In the genomic region with DNA sequence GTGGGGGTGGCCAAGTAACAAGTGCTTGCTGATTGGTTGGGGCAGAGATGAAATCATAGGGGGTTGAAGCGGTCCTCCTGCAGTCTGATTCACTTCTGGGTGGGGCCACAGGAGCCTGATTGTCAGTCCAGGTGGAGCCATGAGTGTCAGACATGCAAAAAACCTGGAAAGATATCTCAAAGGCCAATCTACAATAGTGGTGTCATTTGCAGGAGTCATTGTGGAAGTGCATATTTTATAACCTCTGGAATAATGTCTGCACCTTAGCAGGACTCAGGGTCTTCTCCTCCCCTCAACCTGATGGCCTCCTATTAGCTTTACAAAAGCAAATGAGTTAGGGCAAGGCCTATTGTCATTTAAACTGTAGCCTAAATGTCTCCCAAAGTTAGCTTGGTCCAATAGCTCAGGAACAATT, we compare ENCODE assay signal across 20 cellular contexts.
DNase-seq lines count a peak whose midpoint lies in the region; ATAC-seq and TF ChIP-seq lines count a peak whose summit lies in the region.
"Had no signal": no experiment of that assay in that cellular context is flagged by ENCODE, and none has a peak within 500 bp of the region (broad histone marks: within the 10 kb centered on the region; RNA-seq: fewer than 3 reads in every experiment).

No MANE protein-coding gene starts in this region.

- H3K9me3 Mint-ChIP-seq in GM23338 (no peaks in the 10 kb centered on the region; the same call in 2 of the 3 replicates), WTC11 (peaks cover 18% of the 10 kb centered on the region), neural progenitor cell (peaks cover 4% of the 10 kb centered on the region)
- H3K9me3 Mint-ChIP-seq in CD8-positive, alpha-beta T cell, result no peaks in the 10 kb centered on the region

- no peaks in the 10 kb centered on the region for H3K9me3 ChIP-seq in neural progenitor cell (ENCODE audit: low read depth)
- no peaks in the 10 kb centered on the region for H3K9me3 ChIP-seq in CD8-positive, alpha-beta T cell (ENCODE audit: low read length)

- ATAC-seq in GM23338 (peak; percentile 75), WTC11 (peak; percentile 89), foreskin keratinocyte (peak; percentile 83), HG02981 (IDR thresholded peaks at IDR 0.05; ENCODE audit: unreplicated experiment) (no peak)
- no peak for ATAC-seq in CD8-positive, alpha-beta T cell
- ATAC-seq: Right ventricle myocardium inferior had no signal

- no peak overlapping the region for H3K27ac ChIP-seq in GM23338 (ENCODE audit: low read depth)
- H3K27ac ChIP-seq in foreskin keratinocyte, result no peak overlapping the region
- H3K27ac ChIP-seq in neural progenitor cell, result no peak overlapping the region
- H3K27ac ChIP-seq in CD8-positive, alpha-beta T cell (ENCODE audit: low read depth, low read length), result no peak overlapping the region
- H3K27ac ChIP-seq: BLaER1 treated with 17β-estradiol and CSF1 and Interleukin-3, amounts not matched to agents 10 nM and 100 nM; HL-60 had no signal

- H3K79me2 ChIP-seq in GM23338 (replicated peaks; ENCODE audit: insufficient read depth) (no peaks in the 10 kb centered on the region), neural progenitor cell (ENCODE audit: low read depth) (no peaks in the 10 kb centered on the region)

- H3K4me3 Mint-ChIP-seq in GM23338, result no peak overlapping the region
- H3K4me3 Mint-ChIP-seq in WTC11, result no peak overlapping the region
- H3K4me3 Mint-ChIP-seq in neural progenitor cell, result no peak overlapping the region
- no peak overlapping the region for H3K4me3 Mint-ChIP-seq in CD8-positive, alpha-beta T cell
- H3K4me3 Mint-ChIP-seq: CD4-positive, alpha-beta memory T cell had no signal

- H3K36me3 Mint-ChIP-seq in GM23338 (ENCODE audit: low read depth), result peaks cover 4% of the 10 kb centered on the region; the same call in 2 of the 3 replicates
- peaks cover 4% of the 10 kb centered on the region for H3K36me3 Mint-ChIP-seq in WTC11
- no peaks in the 10 kb centered on the region for H3K36me3 Mint-ChIP-seq in neural progenitor cell
- no peaks in the 10 kb centered on the region for H3K36me3 Mint-ChIP-seq in CD8-positive, alpha-beta T cell
- H3K36me3 Mint-ChIP-seq: CD4-positive, alpha-beta memory T cell had no signal

- H3K27ac Mint-ChIP-seq in GM23338, result no peak overlapping the region
- peak overlapping the region; percentile 73; the same call in 1 of the 2 replicates for H3K27ac Mint-ChIP-seq in WTC11
- H3K27ac Mint-ChIP-seq in neural progenitor cell, result peak overlapping the region; percentile 61
- H3K27ac Mint-ChIP-seq in CD8-positive, alpha-beta T cell, result no peak overlapping the region
- H3K27ac Mint-ChIP-seq: CD4-positive, alpha-beta memory T cell had no signal

- peaks cover 15% of the 10 kb centered on the region for H3K9me2 ChIP-seq in GM23338 (ENCODE audit: insufficient read depth)

- H3K4me2 ChIP-seq in GM23338, result peak overlapping the region; percentile 68; the same call in 1 of the 2 replicates
- no peak overlapping the region for H3K4me2 ChIP-seq in neural progenitor cell
- H3K4me2 ChIP-seq: BLaER1 treated with 17β-estradiol and CSF1 and Interleukin-3, amounts not matched to agents 10 nM and 100 nM had no signal

- H3K4me1 Mint-ChIP-seq in GM23338 (peaks cover 30% of the 10 kb centered on the region), WTC11 (peaks cover 50% of the 10 kb centered on the region), neural progenitor cell (no peaks in the 10 kb centered on the region)
- H3K4me1 Mint-ChIP-seq in CD8-positive, alpha-beta T cell (ENCODE audit: low read depth), result no peaks in the 10 kb centered on the region
- H3K4me1 Mint-ChIP-seq: CD4-positive, alpha-beta memory T cell had no signal

- peak; percentile 44 for DNase-seq in GM23338 (ENCODE audit: low spot score)
- DNase-seq in WTC11 (ENCODE audit: low spot score), result peak; percentile 41
- DNase-seq in foreskin keratinocyte, result peak; percentile 26 to 72
- no peak for DNase-seq in neural progenitor cell (ENCODE audit: low spot score)
- DNase-seq in CD8-positive, alpha-beta T cell, result no peak
- no peak for DNase-seq in NCI-H1048 (lab: John Stamatoyannopoulos, UW)
- DNase-seq: 8988T; Calu3; CD4-positive, alpha-beta memory T cell; DMS153; H7; IMR-90; MV-4-11; NCI-H1694; NCI-H446; NCI-H526 treated with DMSO at 0.1 percent for 48 hours had no signal

- POLR2A ChIA-PET in WTC11 (lab: Charles Lee), result interaction anchor here (0.6 to 0.7 kb wide), 2 partner anchors 12 to 99 kb away, joined by 5 to 6 read pairs; no protein-coding TSS in a partner anchor
- POLR2A ChIA-PET in CD8-positive, alpha-beta T cell (lab: Charles Lee), result no interaction called here

- H3K9ac ChIP-seq in neural progenitor cell, result no peak overlapping the region
- H3K9ac ChIP-seq: BLaER1 treated with 17β-estradiol and CSF1 and Interleukin-3, amounts not matched to agents 10 nM and 100 nM had no signal

- H3K4me1 ChIP-seq in GM23338 (ENCODE audit: insufficient read depth) (peaks cover 23% of the 10 kb centered on the region), foreskin keratinocyte (peaks cover 22% of the 10 kb centered on the region), neural progenitor cell (no peaks in the 10 kb centered on the region)
- H3K4me1 ChIP-seq in CD8-positive, alpha-beta T cell (ENCODE audit: insufficient read depth, low read length), result no peaks in the 10 kb centered on the region

- H4K20me1 ChIP-seq in GM23338 (replicated peaks; ENCODE audit: insufficient read depth) (no peaks in the 10 kb centered on the region), neural progenitor cell (ENCODE audit: low read depth) (no peaks in the 10 kb centered on the region)
- H4K20me1 ChIP-seq: BLaER1 treated with 17β-estradiol and CSF1 and Interleukin-3, amounts not matched to agents 10 nM and 100 nM had no signal

- CTCF ChIA-PET in WTC11 (lab: Charles Lee), result interaction anchor here (1.0 to 1.6 kb wide), 3 partner anchors 21 to 477 kb away, joined by 3 read pairs; no protein-coding TSS in a partner anchor
- CTCF ChIA-PET in CD8-positive, alpha-beta T cell (lab: Charles Lee), result no interaction called here

- H2AFZ ChIP-seq in GM23338 (peak overlapping the region; percentile 44), neural progenitor cell (replicated peaks) (no peak overlapping the region)

- H3K27me3 ChIP-seq in GM23338 (ENCODE audit: insufficient read depth) (no peaks in the 10 kb centered on the region), foreskin keratinocyte (no peaks in the 10 kb centered on the region), neural progenitor cell (no peaks in the 10 kb centered on the region)
- H3K27me3 ChIP-seq in CD8-positive, alpha-beta T cell (ENCODE audit: insufficient read depth, low read length), result no peaks in the 10 kb centered on the region
- H3K27me3 ChIP-seq: BLaER1 treated with 17β-estradiol and CSF1 and Interleukin-3, amounts not matched to agents 10 nM and 100 nM had no signal

- H3K36me3 ChIP-seq in GM23338 (ENCODE audit: insufficient read depth) (no peaks in the 10 kb centered on the region), neural progenitor cell (no peaks in the 10 kb centered on the region)
- H3K36me3 ChIP-seq in CD8-positive, alpha-beta T cell (ENCODE audit: insufficient read depth, low read length), result no peaks in the 10 kb centered on the region
- H3K36me3 ChIP-seq: BLaER1 treated with 17β-estradiol and CSF1 and Interleukin-3, amounts not matched to agents 10 nM and 100 nM had no signal

- H3F3A ChIP-seq in GM23338 (replicated peaks; ENCODE audit: low read depth) (no peaks in the 10 kb centered on the region; the same call in 1 of the 2 replicates), neural progenitor cell (ENCODE audit: low read depth) (no peaks in the 10 kb centered on the region)

- intact Hi-C loops in CD8-positive, alpha-beta T cell (cut with DNase I, micrococcal nuclease), result no loop called here

- H3K4me3 ChIP-seq in GM23338 (0 out of 2 replicates have a peak overlapping the region, but pooled peaks have one; percentile 19), neural progenitor cell (no peak overlapping the region)
- H3K4me3 ChIP-seq in CD8-positive, alpha-beta T cell (ENCODE audit: low read depth, low read length), result no peak overlapping the region
- H3K4me3 ChIP-seq: BLaER1 treated with 17β-estradiol and CSF1 and Interleukin-3, amounts not matched to agents 10 nM and 100 nM had no signal

- H3K27me3 Mint-ChIP-seq in GM23338 (ENCODE audit: insufficient read depth, low read depth, poor library complexity), result peaks cover 3% of the 10 kb centered on the region
- no peaks in the 10 kb centered on the region for H3K27me3 Mint-ChIP-seq in WTC11 (ENCODE audit: low read depth)
- H3K27me3 Mint-ChIP-seq in neural progenitor cell (ENCODE audit: insufficient read depth, low read depth), result no peaks in the 10 kb centered on the region
- H3K27me3 Mint-ChIP-seq in CD8-positive, alpha-beta T cell (ENCODE audit: low read depth), result peaks cover 5% of the 10 kb centered on the region
- H3K27me3 Mint-ChIP-seq: CD4-positive, alpha-beta memory T cell had no signal

- no peak for TF ChIP-seq CTCF in GM23338 (conservative IDR thresholded peaks at IDR 0.05; ENCODE audit: low read depth in 2 of 2)
- TF ChIP-seq CTCF in WTC11 (IDR thresholded peaks at IDR 0.05), result no peak
- TF ChIP-seq CTCF in foreskin keratinocyte (conservative IDR thresholded peaks at IDR 0.05), result no peak
- no peak for TF ChIP-seq CTCF in neural progenitor cell (IDR thresholded peaks at IDR 0.05)
- no peak for TF ChIP-seq CTCF in CD8-positive, alpha-beta T cell (IDR thresholded peaks at IDR 0.05)

TF ChIP-seq in GM23338, 12 proteins besides CTCF, POLR2A, EP300 and RAD21 (continues in another document):
- peak; percentile 12; the same call in 1 of the 2 replicates for TF ChIP-seq CREB1 (CRISPR knock-in tag; IDR thresholded peaks at IDR 0.05; ENCODE audit: low read depth)

TF ChIP-seq in WTC11, 78 proteins besides CTCF, POLR2A, EP300 and RAD21 (continues in another document):
- no peak for TF ChIP-seq ATF1 (CRISPR knock-in tag; IDR thresholded peaks at IDR 0.05)
- no peak for TF ChIP-seq CREB1 (CRISPR knock-in tag; IDR thresholded peaks at IDR 0.05)
- TF ChIP-seq ZNF416 (CRISPR knock-in tag; IDR thresholded peaks at IDR 0.05), result no peak
- TF ChIP-seq NR2C2 (CRISPR knock-in tag; IDR thresholded peaks at IDR 0.05), result no peak
- no peak for TF ChIP-seq FOXJ3 (CRISPR knock-in tag; IDR thresholded peaks at IDR 0.05; ENCODE audit: borderline replicate concordance)
- TF ChIP-seq, protein P1, sequence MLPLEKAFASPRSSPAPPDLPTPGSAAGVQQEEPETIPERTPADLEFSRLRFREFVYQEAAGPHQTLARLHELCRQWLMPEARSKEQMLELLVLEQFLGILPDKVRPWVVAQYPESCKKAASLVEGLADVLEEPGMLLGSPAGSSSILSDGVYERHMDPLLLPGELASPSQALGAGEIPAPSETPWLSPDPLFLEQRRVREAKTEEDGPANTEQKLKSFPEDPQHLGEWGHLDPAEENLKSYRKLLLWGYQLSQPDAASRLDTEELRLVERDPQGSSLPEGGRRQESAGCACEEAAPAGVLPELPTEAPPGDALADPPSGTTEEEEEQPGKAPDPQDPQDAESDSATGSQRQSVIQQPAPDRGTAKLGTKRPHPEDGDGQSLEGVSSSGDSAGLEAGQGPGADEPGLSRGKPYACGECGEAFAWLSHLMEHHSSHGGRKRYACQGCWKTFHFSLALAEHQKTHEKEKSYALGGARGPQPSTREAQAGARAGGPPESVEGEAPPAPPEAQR (CRISPR knock-in tag; IDR thresholded peaks at IDR 0.05), result no peak

Comparison
In these comparisons a context has a peak if more than half of its experiments do, and no peak if none do; other contexts are left out.
1. ATAC-seq: peak in GM23338 (single experiment), WTC11 (single experiment) and foreskin keratinocyte (single experiment); none in CD8-positive, alpha-beta T cell (single experiment) and HG02981 (single experiment).
2. DNase-seq: peak in GM23338 (single experiment), WTC11 (single experiment) and foreskin keratinocyte (2 of 2); none in neural progenitor cell (single experiment), CD8-positive, alpha-beta T cell (0 of 7) and NCI-H1048 (single experiment).
3. H3K27ac Mint-ChIP-seq: peak in WTC11 (single experiment) and neural progenitor cell (single experiment); none in GM23338 (single experiment) and CD8-positive, alpha-beta T cell (single experiment).